23 cellular contexts compared by ENCODE assay signal in the genomic region with DNA sequence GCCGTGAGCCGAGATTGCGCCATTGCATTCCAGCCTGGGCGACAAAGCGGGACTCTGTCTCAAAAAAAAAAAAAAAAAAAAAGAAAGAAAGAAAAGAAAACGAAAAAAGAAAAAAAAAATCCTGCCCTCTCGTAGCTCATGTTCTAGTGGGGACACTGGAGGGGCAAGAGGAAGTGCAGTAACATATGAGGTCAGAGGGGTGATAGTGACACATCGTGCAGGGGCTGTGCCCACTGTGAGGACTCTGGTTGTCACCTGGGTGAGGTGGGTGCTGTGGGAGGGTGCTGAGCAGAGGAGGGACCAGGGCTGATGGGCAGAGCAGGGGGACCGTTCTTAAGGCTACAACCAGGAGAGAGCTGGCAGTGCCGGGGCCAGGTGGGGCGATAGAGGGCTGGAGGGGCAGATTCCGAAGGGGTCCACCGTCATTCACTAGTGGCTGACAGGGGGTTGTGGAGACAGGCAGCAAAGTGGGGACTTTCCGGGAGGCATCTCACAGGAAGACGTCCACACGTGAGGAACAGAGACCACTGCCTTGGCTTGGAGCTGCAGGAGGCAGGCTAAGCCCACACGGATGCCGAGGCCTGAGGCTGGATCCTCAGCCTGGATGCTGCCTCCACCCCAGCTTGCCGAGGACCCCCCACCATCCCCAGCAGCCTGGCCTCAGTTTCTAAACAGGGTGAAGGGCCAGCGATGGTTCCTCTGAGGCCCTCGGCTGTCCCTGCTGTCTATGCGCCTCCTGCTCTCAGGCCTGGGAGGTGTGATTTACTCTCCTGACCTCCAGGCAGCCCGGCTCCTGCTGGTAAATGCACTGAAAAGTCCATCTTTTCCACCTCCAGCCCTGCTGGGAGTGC.
DNase-seq lines count a peak whose midpoint lies in the region; ATAC-seq, FAIRE-seq and TF ChIP-seq lines count a peak whose summit lies in the region.
"Had no signal": no experiment of that assay in that cellular context is flagged by ENCODE, and none has a peak within 500 bp of the region (broad histone marks: within the 10 kb centered on the region; RNA-seq: fewer than 3 reads in every experiment).

No MANE protein-coding gene starts in this region.

- DNase-seq in Right ventricle myocardium inferior (ENCODE audit: missing footprints) (peak; percentile 14), cardiac septum (ENCODE audit: low spot score) (no peak), GM23338 (ENCODE audit: low spot score) (no peak), endothelial cell of umbilical vein (ENCODE audit: low read depth, low spot score) (no peak), osteoblast (ENCODE audit: insufficient read length, low spot score, missing footprints) (peak; percentile 66), NCI-H1105 (lab: John Stamatoyannopoulos, UW) (no peak)
- DNase-seq: CD4-positive, alpha-beta T cell; GM23248; HFFc6; KBM-7; MV-4-11; NCI-H1105 treated with DMSO at 0.1 percent for 48 hours; NCI-H146; NCI-H2029; NCI-H446; NCI-H524 treated with DMSO at 0.1 percent for 48 hours; NCI-H774; PC-9; SHP77 had no signal

- H3K27me3 Mint-ChIP-seq in GM23338 (ENCODE audit: insufficient read depth, low read depth, poor library complexity) = peaks cover 4% of the 10 kb centered on the region
- H3K27me3 Mint-ChIP-seq: CD4-positive, alpha-beta T cell had no signal

- no peaks in the 10 kb centered on the region for H3K79me2 ChIP-seq in GM23338 (replicated peaks; ENCODE audit: insufficient read depth)
- no peaks in the 10 kb centered on the region for H3K79me2 ChIP-seq in endothelial cell of umbilical vein (ENCODE audit: control insufficient read depth, insufficient read depth, low read length)
- H3K79me2 ChIP-seq in osteoblast (ENCODE audit: insufficient read depth, low read length) = no peaks in the 10 kb centered on the region

- H3K4me3 ChIP-seq in GM23338 = no peak overlapping the region
- H3K4me3 ChIP-seq in endothelial cell of umbilical vein (replicated peaks in 1 of 3; ENCODE audit: insufficient read depth in 1 of 3, low read depth in 1 of 3, low read length in 3 of 3) = no peak overlapping the region
- H3K4me3 ChIP-seq in osteoblast (ENCODE audit: insufficient read depth, low read length) = no peak overlapping the region
- H3K4me3 ChIP-seq: GM23248, HAP-1, PC-9 had no signal

- H3K27ac Mint-ChIP-seq in GM23338 = 0 out of 2 replicates have a peak overlapping the region, but pooled peaks have one; percentile 62
- H3K27ac Mint-ChIP-seq: CD4-positive, alpha-beta T cell; HFFc6 had no signal

- BruUV-seq in endothelial cell of umbilical vein (replicated peaks; lab: Mats Ljungman, UMichigan) = no TSS peak

- H3K9me3 ChIP-seq in endothelial cell of umbilical vein (replicated peaks; ENCODE audit: control insufficient read depth, insufficient read depth, low read length) = no peaks in the 10 kb centered on the region
- no peaks in the 10 kb centered on the region for H3K9me3 ChIP-seq in osteoblast (ENCODE audit: low read depth, low read length)
- H3K9me3 ChIP-seq: HAP-1 had no signal

- no peaks in the 10 kb centered on the region for H3K4me1 ChIP-seq in GM23338 (ENCODE audit: insufficient read depth)
- H3K4me1 ChIP-seq in endothelial cell of umbilical vein (ENCODE audit: control insufficient read depth, extremely low read depth, insufficient read depth, low read length) = no peaks in the 10 kb centered on the region
- no peaks in the 10 kb centered on the region for H3K4me1 ChIP-seq in osteoblast (ENCODE audit: insufficient read depth, low read length)
- H3K4me1 ChIP-seq: HAP-1 had no signal

- dilution Hi-C loops in endothelial cell of umbilical vein (cut with MboI; ENCODE audit: extremely low pct_ligation_motif_present, low sequenced_read_pairs) = no loop called here

- no peak overlapping the region for H3K9ac ChIP-seq in endothelial cell of umbilical vein (replicated peaks; ENCODE audit: extremely low read depth, insufficient read depth, low read length)
- H3K9ac ChIP-seq: GM23248 had no signal

- H3K4me2 ChIP-seq in GM23338 (no peak overlapping the region), endothelial cell of umbilical vein (ENCODE audit: insufficient read depth, low read length) (no peak overlapping the region), osteoblast (ENCODE audit: insufficient read depth, low read length) (no peak overlapping the region)
- H3K4me2 ChIP-seq: PC-9 had no signal

- H3K36me3 ChIP-seq in GM23338 (ENCODE audit: insufficient read depth) (no peaks in the 10 kb centered on the region), endothelial cell of umbilical vein (ENCODE audit: control insufficient read depth in 2 of 2, extremely low read depth in 1 of 2, insufficient read depth in 2 of 2, low read length in 2 of 2) (no peaks in the 10 kb centered on the region), osteoblast (ENCODE audit: insufficient read depth, low read length) (no peaks in the 10 kb centered on the region)
- H3K36me3 ChIP-seq: HAP-1 had no signal

- ATAC-seq in Right ventricle myocardium inferior = no peak
- ATAC-seq in GM23338 = no peak
- no peak for ATAC-seq in GM18858 (IDR thresholded peaks at IDR 0.05; ENCODE audit: unreplicated experiment)

- H3K27me3 ChIP-seq in GM23338 (ENCODE audit: insufficient read depth) = no peaks in the 10 kb centered on the region
- no peaks in the 10 kb centered on the region for H3K27me3 ChIP-seq in endothelial cell of umbilical vein (ENCODE audit: control insufficient read depth in 2 of 2, insufficient read depth in 2 of 2, low read length in 2 of 2)
- no peaks in the 10 kb centered on the region for H3K27me3 ChIP-seq in osteoblast (ENCODE audit: insufficient read depth, low read length)

- H3K9me3 Mint-ChIP-seq in GM23338 = no peaks in the 10 kb centered on the region
- H3K9me3 Mint-ChIP-seq: CD4-positive, alpha-beta T cell; HFFc6 had no signal

- H3K27ac ChIP-seq in GM23338 (ENCODE audit: low read depth) (no peak overlapping the region), endothelial cell of umbilical vein (ENCODE audit: insufficient read depth, low read depth, low read length) (no peak overlapping the region), osteoblast (ENCODE audit: low read depth, low read length) (no peak overlapping the region)
- H3K27ac ChIP-seq: GM23248, PC-9 had no signal

- no peak overlapping the region for H2AFZ ChIP-seq in GM23338
- no peak overlapping the region for H2AFZ ChIP-seq in endothelial cell of umbilical vein (ENCODE audit: low read depth, low read length)
- no peak overlapping the region for H2AFZ ChIP-seq in osteoblast (ENCODE audit: low read length)
- H2AFZ ChIP-seq: GM23248, PC-9 had no signal

- FAIRE-seq in endothelial cell of umbilical vein (lab: Jason Lieb, UNC) = peak; percentile 31
- FAIRE-seq: D721Med, HTR-8/SVneo had no signal

- H3K9me2 ChIP-seq in GM23338 (ENCODE audit: insufficient read depth) = no peaks in the 10 kb centered on the region

- CTCF ChIA-PET in endothelial cell of umbilical vein (lab: Charles Lee) = no interaction called here

- H3F3A ChIP-seq in GM23338 (replicated peaks; ENCODE audit: low read depth) = no peaks in the 10 kb centered on the region

- H3K4me1 Mint-ChIP-seq in GM23338 = peaks cover 10% of the 10 kb centered on the region

- no peaks in the 10 kb centered on the region for H3K36me3 Mint-ChIP-seq in GM23338 (ENCODE audit: low read depth)

- TF ChIP-seq POLR2A in endothelial cell of umbilical vein (IDR thresholded peaks at IDR 0.05; ENCODE audit: low read depth, low read length) = no peak

- intact Hi-C loops in Right ventricle myocardium inferior (cut with DNase I) = loop anchor here (5.0 kb wide), 1 partner anchor 55 kb away; no protein-coding TSS in a partner anchor
- intact Hi-C loops in cardiac septum (cut with DNase I) = no loop called here
- intact Hi-C loops in endothelial cell of umbilical vein (cut with micrococcal nuclease) = no loop called here

- POLR2A ChIA-PET in endothelial cell of umbilical vein (lab: Charles Lee) = no interaction called here

- TF ChIP-seq CTCF in GM23338 (conservative IDR thresholded peaks at IDR 0.05; ENCODE audit: low read depth in 2 of 2) = no peak
- no peak for TF ChIP-seq CTCF in endothelial cell of umbilical vein (IDR thresholded peaks at IDR 0.05; ENCODE audit: extremely low read depth in 1 of 2, insufficient read depth in 1 of 2, low read depth in 1 of 2, low read length in 2 of 2)
- no peak for TF ChIP-seq CTCF in osteoblast (IDR thresholded peaks at IDR 0.05; ENCODE audit: extremely low read depth, low read depth, low read length)

- no peak overlapping the region for H3K4me3 Mint-ChIP-seq in GM23338
- H3K4me3 Mint-ChIP-seq: CD4-positive, alpha-beta T cell; HFFc6 had no signal

- no peaks in the 10 kb centered on the region for H3K9me1 ChIP-seq in endothelial cell of umbilical vein (replicated peaks; ENCODE audit: control insufficient read depth, extremely low read depth, insufficient read depth, low read length)

- H4K20me1 ChIP-seq in GM23338 (replicated peaks; ENCODE audit: insufficient read depth) (no peaks in the 10 kb centered on the region; the same call in 1 of the 2 replicates), endothelial cell of umbilical vein (replicated peaks; ENCODE audit: control insufficient read depth, extremely low read depth, insufficient read depth, low read length) (no peaks in the 10 kb centered on the region), osteoblast (ENCODE audit: insufficient read depth, low read length) (no peaks in the 10 kb centered on the region)

TF ChIP-seq in GM23338, 12 proteins besides CTCF, POLR2A, EP300 and RAD21 (continues in another document):
- TF ChIP-seq CREB1 (CRISPR knock-in tag; IDR thresholded peaks at IDR 0.05; ENCODE audit: low read depth) = no peak
- no peak for TF ChIP-seq EZH2 (IDR thresholded peaks at IDR 0.05; ENCODE audit: low read depth, unreplicated experiment)

TF ChIP-seq in endothelial cell of umbilical vein, 7 proteins besides CTCF, POLR2A, EP300 and RAD21:
- TF ChIP-seq POLR2AphosphoS5 (IDR thresholded peaks at IDR 0.05; ENCODE audit: insufficient read depth, low read depth, low read length) (no peak), JUN (IDR thresholded peaks at IDR 0.05; ENCODE audit: borderline replicate concordance, insufficient read depth, insufficient read length, low read depth) (no peak), EZH2 (IDR thresholded peaks at IDR 0.05; ENCODE audit: borderline replicate concordance, low read depth, low read length, severe bottlenecking) (no peak), GATA2 (IDR thresholded peaks at IDR 0.05; ENCODE audit: insufficient read depth, insufficient read length, low read depth, low read length) (no peak), FOS (IDR thresholded peaks at IDR 0.05; ENCODE audit: borderline replicate concordance, insufficient read depth, low read length) (no peak), MYC (IDR thresholded peaks at IDR 0.05; ENCODE audit: low read depth, low read length) (no peak)
- TF ChIP-seq, protein P1, sequence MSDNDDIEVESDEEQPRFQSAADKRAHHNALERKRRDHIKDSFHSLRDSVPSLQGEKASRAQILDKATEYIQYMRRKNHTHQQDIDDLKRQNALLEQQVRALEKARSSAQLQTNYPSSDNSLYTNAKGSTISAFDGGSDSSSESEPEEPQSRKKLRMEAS (IDR thresholded peaks at IDR 0.05; ENCODE audit: insufficient read depth, insufficient read length) = no peak

Comparison
In these comparisons a context has a peak if more than half of its experiments do, and no peak if none do; other contexts are left out.
1. DNase-seq: peak in Right ventricle myocardium inferior (single experiment) and osteoblast (single experiment); none in cardiac septum (single experiment), GM23338 (single experiment), endothelial cell of umbilical vein (single experiment) and NCI-H1105 (single experiment).